8 cellular contexts compared by ENCODE assay signal in the genomic region with DNA sequence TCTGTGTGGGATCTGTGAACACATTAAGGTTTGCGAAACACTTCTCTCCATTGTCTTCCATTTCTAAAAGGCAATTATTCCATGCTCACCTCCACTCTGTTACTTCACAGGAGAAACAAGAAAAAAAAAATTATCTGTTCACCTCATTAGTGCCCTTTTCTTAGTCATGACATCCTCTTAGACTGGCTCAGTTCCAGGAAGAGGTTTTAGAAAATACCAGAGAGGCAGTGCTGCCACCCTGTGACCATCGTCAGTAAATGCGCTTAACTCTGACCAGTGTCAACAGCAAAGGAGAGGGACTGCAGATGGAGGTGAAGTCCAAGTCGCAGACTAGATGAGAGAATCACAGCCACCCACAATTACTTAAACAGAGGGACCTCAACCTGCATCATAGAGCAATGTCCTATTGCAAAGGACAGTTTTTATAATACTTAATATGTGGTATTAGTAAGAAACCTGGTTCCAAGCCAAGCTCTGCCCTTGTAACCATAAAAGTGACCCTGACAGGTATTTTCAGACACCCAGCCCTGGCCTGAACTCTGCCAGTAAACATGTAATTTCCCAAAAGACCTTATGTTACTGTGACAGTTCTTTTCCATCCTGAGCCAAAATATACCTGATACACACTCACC. TPM values are rescaled to one million over a fixed set of nuclear protein-coding genes. Genes with fewer than 3 reads are reported as not detected.
DNase-seq lines count a peak whose midpoint lies in the region; ATAC-seq and TF ChIP-seq lines count a peak whose summit lies in the region.

No MANE protein-coding gene starts in this region.

- H3K4me1 Mint-ChIP-seq in activated naive CD8-positive, alpha-beta T cell treated with anti-CD3 and anti-CD28 coated beads, Interleukin-2, amount 50 U/mL, for 24 hours: peaks cover 9% of the 10 kb centered on the region

- no peak overlapping the region for H3K27ac Mint-ChIP-seq in activated naive CD8-positive, alpha-beta T cell treated with anti-CD3 and anti-CD28 coated beads, Interleukin-2, amount 50 U/mL, for 24 hours

- peak; percentile 46 for ATAC-seq in GM18505 (IDR thresholded peaks at IDR 0.05; ENCODE audit: unreplicated experiment)
- peak; percentile 88 for ATAC-seq in activated naive CD8-positive, alpha-beta T cell treated with anti-CD3 and anti-CD28 coated beads, Interleukin-2, amount 50 U/mL, for 24 hours
- ATAC-seq in HG02852 (IDR thresholded peaks at IDR 0.05; ENCODE audit: unreplicated experiment): no peak

- intact Hi-C loops in A673 (cut with micrococcal nuclease; ENCODE audit: unreplicated experiment) (no loop called here), left ventricle myocardium inferior (cut with micrococcal nuclease) (no loop called here)

- no TSS peak for BruUV-seq in A673 (replicated peaks; lab: Mats Ljungman, UMichigan)

- H3K27me3 Mint-ChIP-seq in activated naive CD8-positive, alpha-beta T cell treated with anti-CD3 and anti-CD28 coated beads, Interleukin-2, amount 50 U/mL, for 24 hours: peaks cover 20% of the 10 kb centered on the region

- CTCF ChIA-PET in A673 (lab: Charles Lee): interaction anchor here (0.5 to 0.6 kb wide), 2 partner anchors 148 to 190 kb away, joined by 5 to 9 read pairs; no protein-coding TSS in a partner anchor

- H3K36me3 ChIP-seq in A673 (ENCODE audit: insufficient read depth, low read length, poor library complexity, severe bottlenecking) (no peaks in the 10 kb centered on the region), left ventricle myocardium inferior (no peaks in the 10 kb centered on the region)

- DNase-seq in A673 (ENCODE audit: low spot score): peak; percentile 87
- peak; percentile 88 for DNase-seq in NAMALWA (ENCODE audit: low spot score)
- DNase-seq in SW480 (ENCODE audit: low spot score): peak; percentile 88
- peak; percentile 65 for DNase-seq in activated naive CD8-positive, alpha-beta T cell treated with anti-CD3 and anti-CD28 coated beads, Interleukin-2, amount 50 U/mL, for 24 hours
- DNase-seq in left ventricle myocardium inferior: peak; percentile 23
- DNase-seq in stimulated activated CD4-positive, alpha-beta T cell treated with anti-CD3 and anti-CD28 coated beads, Interleukin-12 subunit alpha, Interleukin-12 subunit beta, amount 100 ng/mL, for 4 hours: peak; percentile 53

- H3K27me3 ChIP-seq in A673 (replicated peaks; ENCODE audit: insufficient read depth, low read depth, low read length, poor library complexity) (no peaks in the 10 kb centered on the region), left ventricle myocardium inferior (ENCODE audit: low read depth) (peaks cover 69% of the 10 kb centered on the region)

- peak; percentile 87 for TF ChIP-seq CTCF in A673 (conservative IDR thresholded peaks at IDR 0.05; ENCODE audit: low read depth, low read length)
- TF ChIP-seq CTCF in left ventricle myocardium inferior (IDR thresholded peaks at IDR 0.05; ENCODE audit: borderline replicate concordance): peak; percentile 67

- H3K9me3 ChIP-seq in A673 (ENCODE audit: low read depth, low read length, poor library complexity, severe bottlenecking): no peaks in the 10 kb centered on the region
- peaks cover 20% of the 10 kb centered on the region for H3K9me3 ChIP-seq in left ventricle myocardium inferior (replicated peaks)

- H3K4me1 ChIP-seq in A673 (ENCODE audit: insufficient read depth, low read length, poor library complexity, severe bottlenecking): no peaks in the 10 kb centered on the region
- no peaks in the 10 kb centered on the region for H3K4me1 ChIP-seq in left ventricle myocardium inferior

- no peaks in the 10 kb centered on the region for H3K9me3 Mint-ChIP-seq in activated naive CD8-positive, alpha-beta T cell treated with anti-CD3 and anti-CD28 coated beads, Interleukin-2, amount 50 U/mL, for 24 hours

- H3K36me3 Mint-ChIP-seq in activated naive CD8-positive, alpha-beta T cell treated with anti-CD3 and anti-CD28 coated beads, Interleukin-2, amount 50 U/mL, for 24 hours (ENCODE audit: low read depth): no peaks in the 10 kb centered on the region

- H3K4me3 Mint-ChIP-seq in activated naive CD8-positive, alpha-beta T cell treated with anti-CD3 and anti-CD28 coated beads, Interleukin-2, amount 50 U/mL, for 24 hours: no peak overlapping the region

- no peak for TF ChIP-seq POLR2A in GM18505 (IDR thresholded peaks at IDR 0.05; ENCODE audit: borderline replicate concordance, extremely low read depth, insufficient read depth, insufficient read length)

- H3K27ac ChIP-seq in A673 (ENCODE audit: low read depth, low read length, poor library complexity, severe bottlenecking) (no peak overlapping the region), left ventricle myocardium inferior (replicated peaks) (no peak overlapping the region)

- POLR2A ChIA-PET in A673 (lab: Charles Lee; ENCODE audit: low non-redundant PET): no interaction called here

- H3K4me3 ChIP-seq in A673 (ENCODE audit: low read depth, low read length, poor library complexity, severe bottlenecking) (no peak overlapping the region), left ventricle myocardium inferior (no peak overlapping the region)

RNA-seq across cellular contexts. Expression of gene CEACAM21, which starts 19.4 kb away (rescaled TPM):
- 4.3 and 6.1 TPM in 2 replicates for total RNA-seq in A673 (2021)
- total RNA-seq in left ventricle myocardium inferior: 0.60 TPM

RNA-seq across cellular contexts. Expression of gene CEACAM4, which starts 31.5 kb away (rescaled TPM):
- total RNA-seq in A673 (2021) (not detected in 2 replicates), left ventricle myocardium inferior (0.25 TPM)

Comparison
In these comparisons a context has a peak if more than half of its experiments do, and no peak if none do; other contexts are left out.
1. DNase-seq: peak in every context shown above with its lines; median percentile 88 in NAMALWA; 88 in SW480; 87 in A673; 65 in activated naive CD8-positive, alpha-beta T cell treated with anti-CD3 and anti-CD28 coated beads, Interleukin-2, amount 50 U/mL, for 24 hours; 53 in stimulated activated CD4-positive, alpha-beta T cell treated with anti-CD3 and anti-CD28 coated beads, Interleukin-12 subunit alpha, Interleukin-12 subunit beta, amount 100 ng/mL, for 4 hours; 23 in left ventricle myocardium inferior.